23 cellular contexts compared by ENCODE assay signal in genomic region chr2:65917990-65918389, GRCh38.
DNase-seq lines count a peak whose midpoint lies in the region; ATAC-seq and TF ChIP-seq lines count a peak whose summit lies in the region.
"Had no signal": no experiment of that assay in that cellular context is flagged by ENCODE, and none has a peak within 500 bp of the region (broad histone marks: within the 10 kb centered on the region; RNA-seq: fewer than 3 reads in every experiment).

No MANE protein-coding gene starts in this region.

- H3K4me1 ChIP-seq in sigmoid colon (peaks cover 0 to 30% (median 22%) of the 10 kb centered on the region in 4 donors), uterus (peaks cover 0 to 3% of the 10 kb centered on the region in 2 donors), tibial nerve (no peaks in the 10 kb centered on the region)
- H3K4me1 ChIP-seq: BE2C had no signal

- H3K27ac ChIP-seq in sigmoid colon = peak overlapping the region in 3 of 4 donors; percentile 3 to 54 (median 34)
- peak overlapping the region; percentile 51 to 60 for H3K27ac ChIP-seq in uterus
- no peak overlapping the region for H3K27ac ChIP-seq in tibial nerve
- H3K27ac ChIP-seq: BLaER1 had no signal

- TF ChIP-seq CTCF in fibroblast of villous mesenchyme (IDR thresholded peaks at IDR 0.05; ENCODE audit: insufficient read depth, low read depth, low read length) (no peak), sigmoid colon (IDR thresholded peaks at IDR 0.05) (no peak), uterus (IDR thresholded peaks at IDR 0.05) (no peak), tibial nerve (IDR thresholded peaks at IDR 0.05) (no peak)

- 72 to 75% methylated on average over 2 of the region's 2 CpGs for WGBS in sigmoid colon, 2 donors
- WGBS in tibial nerve, 2 donors = 72 to 74% methylated on average over 2 of the region's 2 CpGs

- no peak for TF ChIP-seq POLR2A in sigmoid colon (IDR thresholded peaks at IDR 0.05)
- no peak for TF ChIP-seq POLR2A in uterus (IDR thresholded peaks at IDR 0.05)
- TF ChIP-seq POLR2A in tibial nerve (IDR thresholded peaks at IDR 0.05) = no peak

- TF ChIP-seq EP300 in sigmoid colon (IDR thresholded peaks at IDR 0.05) (no peak), tibial nerve (IDR thresholded peaks at IDR 0.05) (no peak)

- no peaks in the 10 kb centered on the region for H3K9me3 ChIP-seq in sigmoid colon
- no peaks in the 10 kb centered on the region for H3K9me3 ChIP-seq in uterus
- no peaks in the 10 kb centered on the region for H3K9me3 ChIP-seq in tibial nerve
- H3K9me3 ChIP-seq: BE2C, BLaER1 had no signal

- DNase-seq in fibroblast of villous mesenchyme (ENCODE audit: low read depth) (peak; percentile 17), sigmoid colon (no peak), uterus (peak in 1 of 2 donors; percentile 19), tibial nerve (ENCODE audit: low spot score in 2 of 2) (no peak)
- DNase-seq in stimulated activated CD4-positive, alpha-beta T cell treated with anti-CD3 and anti-CD28 coated beads, Interleukin-4, amount 100 ng/mL, for 4 hours = no peak
- DNase-seq: 8988T; ACHN; BE2C; C1 segment of cervical spinal cord; CD4-positive, alpha-beta memory T cell; CD4-positive, CD25-positive, alpha-beta regulatory T cell; CD8-positive, alpha-beta memory T cell; COR-L47; DMS 273 treated with DMSO at 0.1 percent for 48 hours; DMS153; DMS53; DMS79; DND-41; EL; GDM1 had no signal

- H3K27me3 ChIP-seq in sigmoid colon (no peaks in the 10 kb centered on the region), uterus (no peaks in the 10 kb centered on the region), tibial nerve (no peaks in the 10 kb centered on the region)
- H3K27me3 ChIP-seq: BE2C, BLaER1 had no signal

- intact Hi-C loops in sigmoid colon (cut with DNase I) (loop anchor here (10.0 kb wide), 1 partner anchor 507 kb away; no protein-coding TSS in a partner anchor), uterus (cut with DNase I; ENCODE audit: low total_unique reads) (no loop called here)

- H3K4me3 ChIP-seq in fibroblast of villous mesenchyme (ENCODE audit: low read depth, low read length) (no peak overlapping the region), sigmoid colon (no peak overlapping the region), uterus (no peak overlapping the region), tibial nerve (no peak overlapping the region)
- H3K4me3 ChIP-seq: BLaER1, GM12878 had no signal

- H3K36me3 ChIP-seq in sigmoid colon (no peaks in the 10 kb centered on the region), uterus (no peaks in the 10 kb centered on the region), tibial nerve (no peaks in the 10 kb centered on the region)
- H3K36me3 ChIP-seq: BE2C, BLaER1 had no signal

- ATAC-seq in HG02610 (IDR thresholded peaks at IDR 0.05; ENCODE audit: unreplicated experiment) = no peak
- ATAC-seq: GM12878 had no signal

Comparison
In these comparisons a context has a peak if more than half of its experiments do, and no peak if none do; other contexts are left out.
1. H3K27ac ChIP-seq: peak in sigmoid colon (3 of 4) and uterus (2 of 2); none in tibial nerve (0 of 4).